In the genomic region with DNA sequence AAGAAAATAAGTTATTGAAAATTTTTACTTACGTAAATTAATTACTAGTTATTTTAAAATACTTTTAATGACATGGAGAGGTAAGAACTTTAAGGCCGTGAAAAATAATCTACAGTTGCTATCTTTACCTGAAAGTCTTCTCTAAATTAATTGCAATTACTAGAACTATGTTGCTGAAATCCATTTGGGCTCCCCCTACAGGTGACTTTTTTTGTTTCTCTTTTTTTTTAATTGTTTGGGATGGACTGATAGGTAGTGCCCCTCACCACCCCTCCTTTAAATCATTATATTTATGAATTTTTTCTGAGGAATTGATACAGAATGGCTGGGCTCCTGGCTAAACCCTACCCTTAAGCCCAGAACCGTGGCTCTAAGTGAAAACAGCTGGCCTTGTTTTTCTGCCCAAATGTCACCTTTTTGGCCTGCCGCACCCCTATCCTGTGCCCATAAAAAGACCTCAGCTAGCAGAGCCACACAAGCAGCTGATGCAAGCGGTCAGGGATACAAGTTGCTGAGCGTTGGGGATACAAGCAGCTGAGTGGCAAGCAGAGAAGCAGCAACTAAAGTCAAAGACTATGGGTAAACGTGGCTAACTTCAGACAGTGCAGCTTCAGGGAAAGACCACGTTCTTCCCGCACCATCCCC, we compare ENCODE assay signal across 11 cellular contexts.
DNase-seq lines count a peak whose midpoint lies in the region; ATAC-seq and TF ChIP-seq lines count a peak whose summit lies in the region.
"Had no signal": no experiment of that assay in that cellular context is flagged by ENCODE, and none has a peak within 500 bp of the region (broad histone marks: within the 10 kb centered on the region; RNA-seq: fewer than 3 reads in every experiment).

No MANE protein-coding gene starts in this region.

- H3K27ac ChIP-seq in 22Rv1: no peak overlapping the region
- no peak overlapping the region for H3K27ac ChIP-seq in colonic mucosa
- no peak overlapping the region for H3K27ac ChIP-seq in WERI-Rb-1

- H3K27me3 ChIP-seq in colonic mucosa (no peaks in the 10 kb centered on the region), WERI-Rb-1 (ENCODE audit: insufficient read depth, low read depth, severe bottlenecking) (peaks cover 49% of the 10 kb centered on the region)

- intact Hi-C loops in colonic mucosa (cut with DNase I) (no loop called here), cardiac septum (cut with DNase I) (no loop called here)

- H3K4me3 ChIP-seq in colonic mucosa (no peak overlapping the region), WERI-Rb-1 (ENCODE audit: low read depth, low read length) (no peak overlapping the region)

- DNase-seq in colonic mucosa (no peak), cardiac septum (ENCODE audit: low spot score) (no peak), WERI-Rb-1 (no peak), activated T-cell treated with anti-CD3 and anti-CD28 coated beads for 4 hours (no peak)
- DNase-seq: activated CD4-positive, alpha-beta T cell treated with anti-CD3 and anti-CD28 coated beads for 1 hour; activated effector memory CD4-positive, alpha-beta T cell treated with anti-CD3 and anti-CD28 coated beads, Interleukin-2, amount 50 U/mL, for 16 hours; retina had no signal

- H3K9me3 ChIP-seq in colonic mucosa (no peaks in the 10 kb centered on the region), WERI-Rb-1 (ENCODE audit: severe bottlenecking) (peaks cover under 1% of the 10 kb centered on the region)

- TF ChIP-seq CTCF in 22Rv1 (IDR thresholded peaks at IDR 0.05): peak; percentile 82
- TF ChIP-seq CTCF in GM12873 (IDR thresholded peaks at IDR 0.05; ENCODE audit: insufficient read depth, low read depth, low read length, missing control alignments): peak; percentile 14
- peak; percentile 62 for TF ChIP-seq CTCF in LNCAP (IDR thresholded peaks at IDR 0.05)
- peak; percentile 14 for TF ChIP-seq CTCF in colonic mucosa (IDR thresholded peaks at IDR 0.05)
- no peak for TF ChIP-seq CTCF in WERI-Rb-1 (IDR thresholded peaks at IDR 0.05; ENCODE audit: low read depth, low read length)

- no peak overlapping the region for H3K9ac ChIP-seq in colonic mucosa (ENCODE audit: low read depth in 2 of 2, low read length in 2 of 2)

- no peak for ATAC-seq in HG02973 (IDR thresholded peaks at IDR 0.05; ENCODE audit: unreplicated experiment)

- no peaks in the 10 kb centered on the region for H3K36me3 ChIP-seq in colonic mucosa
- H3K36me3 ChIP-seq in WERI-Rb-1: no peaks in the 10 kb centered on the region

- no peaks in the 10 kb centered on the region for H3K4me1 ChIP-seq in colonic mucosa
